Comparison of ENCODE assay signal across 25 cellular contexts in the genomic region with DNA sequence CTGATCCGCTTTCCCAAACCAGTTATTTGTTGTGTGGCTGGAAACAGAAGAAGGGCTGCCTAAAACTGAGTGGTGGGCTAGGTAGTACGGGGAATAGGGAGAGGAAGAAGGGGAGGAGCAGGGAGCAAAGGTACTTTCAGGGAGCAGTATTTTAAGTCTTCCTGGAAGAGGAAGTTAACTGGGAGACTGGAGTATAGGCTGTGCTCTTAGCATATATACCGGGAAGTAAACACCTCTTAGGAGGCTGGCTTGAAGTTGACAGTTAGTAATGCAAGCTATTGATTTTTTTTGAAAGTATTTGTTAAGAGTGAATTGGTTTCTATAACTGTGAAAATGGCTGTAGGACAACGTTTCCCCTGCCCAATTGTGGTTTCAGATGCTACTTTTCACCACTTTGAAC.
"Had no signal": no experiment of that assay in that cellular context is flagged by ENCODE, and none has a peak within 500 bp of the region (broad histone marks: within the 10 kb centered on the region; RNA-seq: fewer than 3 reads in every experiment).

No MANE protein-coding gene starts in this region.

- ATAC-seq: activated CD8-positive, alpha-beta memory T cell treated with anti-CD3 and anti-CD28 coated beads, Interleukin-2, amount 10 ng/mL, durations not matched to agents 7 days and 5 days; activated CD8-positive, alpha-beta T cell treated with anti-CD3 and anti-CD28 coated beads for 36 hours; activated naive CD8-positive, alpha-beta T cell treated with anti-CD3 and anti-CD28 coated beads, Interleukin-2, amount 50 U/mL, for 24 hours; gastroesophageal sphincter; left ventricle myocardium superior; sciatic nerve; stimulated activated memory B cell treated with anti-CD40 and anti-IgM and Interleukin-4, amounts not matched to agents 10 μg/mL and 1 μg/mL and 100 μg/mL, for 72 hours had no signal

- H3K4me3 Mint-ChIP-seq: activated CD4-positive, alpha-beta T cell treated with anti-CD3 and anti-CD28 coated beads, Interleukin-2, amount 10 ng/mL, durations not matched to agents 24 days and 14 days; activated CD8-positive, alpha-beta memory T cell treated with anti-CD3 and anti-CD28 coated beads, Interleukin-2, amount 10 ng/mL, durations not matched to agents 7 days and 5 days; activated CD8-positive, alpha-beta T cell treated with anti-CD3 and anti-CD28 coated beads for 36 hours; activated naive CD8-positive, alpha-beta T cell treated with anti-CD3 and anti-CD28 coated beads, Interleukin-2, amount 50 U/mL, for 24 hours; mesothelial cell of epicardium; stimulated activated memory B cell treated with anti-CD40 and anti-IgM and Interleukin-4, amounts not matched to agents 10 μg/mL and 1 μg/mL and 100 μg/mL, for 72 hours had no signal

- H3K9me3 ChIP-seq: gastroesophageal sphincter, stomach, suprapubic skin, tibial nerve, vagina had no signal

- H3K27me3 ChIP-seq: gastroesophageal sphincter, stomach, suprapubic skin, tibial nerve, vagina had no signal

- H3K27me3 Mint-ChIP-seq: activated CD4-positive, alpha-beta T cell treated with anti-CD3 and anti-CD28 coated beads, Interleukin-2, amount 10 ng/mL, durations not matched to agents 24 days and 14 days; activated CD8-positive, alpha-beta memory T cell treated with anti-CD3 and anti-CD28 coated beads, Interleukin-2, amount 10 ng/mL, durations not matched to agents 7 days and 5 days; activated CD8-positive, alpha-beta T cell treated with anti-CD3 and anti-CD28 coated beads for 36 hours; activated naive CD8-positive, alpha-beta T cell treated with anti-CD3 and anti-CD28 coated beads, Interleukin-2, amount 50 U/mL, for 24 hours; stimulated activated memory B cell treated with anti-CD40 and anti-IgM and Interleukin-4, amounts not matched to agents 10 μg/mL and 1 μg/mL and 100 μg/mL, for 72 hours had no signal

- H3K27ac Mint-ChIP-seq: activated CD4-positive, alpha-beta T cell treated with anti-CD3 and anti-CD28 coated beads, Interleukin-2, amount 10 ng/mL, durations not matched to agents 24 days and 14 days; activated CD8-positive, alpha-beta memory T cell treated with anti-CD3 and anti-CD28 coated beads, Interleukin-2, amount 10 ng/mL, durations not matched to agents 7 days and 5 days; activated CD8-positive, alpha-beta T cell treated with anti-CD3 and anti-CD28 coated beads for 36 hours; activated naive CD8-positive, alpha-beta T cell treated with anti-CD3 and anti-CD28 coated beads, Interleukin-2, amount 50 U/mL, for 24 hours; mesothelial cell of epicardium; stimulated activated memory B cell treated with anti-CD40 and anti-IgM and Interleukin-4, amounts not matched to agents 10 μg/mL and 1 μg/mL and 100 μg/mL, for 72 hours had no signal

- H3K9me3 Mint-ChIP-seq: activated CD4-positive, alpha-beta T cell treated with anti-CD3 and anti-CD28 coated beads, Interleukin-2, amount 10 ng/mL, durations not matched to agents 24 days and 14 days; activated CD8-positive, alpha-beta T cell treated with anti-CD3 and anti-CD28 coated beads for 36 hours; activated naive CD8-positive, alpha-beta T cell treated with anti-CD3 and anti-CD28 coated beads, Interleukin-2, amount 50 U/mL, for 24 hours; stimulated activated memory B cell treated with anti-CD40 and anti-IgM and Interleukin-4, amounts not matched to agents 10 μg/mL and 1 μg/mL and 100 μg/mL, for 72 hours had no signal

- H3K27ac ChIP-seq: cardiac muscle cell, epithelial cell of prostate, gastroesophageal sphincter, suprapubic skin, tibial nerve, vagina had no signal

- H3K4me3 ChIP-seq: cardiac muscle cell, gastroesophageal sphincter, smooth muscle cell, stomach, suprapubic skin, tibial nerve, vagina had no signal

- H3K36me3 ChIP-seq: cardiac muscle cell, gastroesophageal sphincter, stomach, suprapubic skin, tibial nerve, vagina had no signal

- H3K4me2 ChIP-seq: smooth muscle cell had no signal

- DNase-seq: activated CD4-positive, alpha-beta T cell treated with anti-CD3 and anti-CD28 coated beads, Interleukin-2, amount 10 ng/mL, durations not matched to agents 24 days and 14 days; activated CD8-positive, alpha-beta memory T cell treated with anti-CD3 and anti-CD28 coated beads, Interleukin-2, amount 10 ng/mL, durations not matched to agents 7 days and 5 days; activated CD8-positive, alpha-beta T cell treated with anti-CD3 and anti-CD28 coated beads for 36 hours; activated effector memory CD4-positive, alpha-beta T cell treated with anti-CD3 and anti-CD28 coated beads, Interleukin-2, amount 50 U/mL, for 16 hours; activated naive CD4-positive, alpha-beta T cell treated with anti-CD3 and anti-CD28 coated beads, Interleukin-2, amount 50 U/mL, for 16 hours; activated naive CD8-positive, alpha-beta T cell treated with anti-CD3 and anti-CD28 coated beads, Interleukin-2, amount 50 U/mL, for 24 hours; activated T-cell treated with anti-CD3 and anti-CD28 coated beads for 4 hours; head of caudate nucleus; hypothalamus; left ventricle myocardium superior; mammary epithelial cell; occipital lobe; posterior cingulate gyrus; stimulated activated CD4-positive, alpha-beta T cell treated with anti-CD3 and anti-CD28 coated beads, Interleukin-15, amount 100 ng/mL, for 24 hours; stomach had no signal

- H3K4me1 ChIP-seq: gastroesophageal sphincter, suprapubic skin had no signal
